In genomic region chr7:31696270-31696669, GRCh38 we compare ENCODE assay signal across 17 cellular contexts.
DNase-seq lines count a peak whose midpoint lies in the region; ATAC-seq lines count a peak whose summit lies in the region.
"Had no signal": no experiment of that assay in that cellular context is flagged by ENCODE, and none has a peak within 500 bp of the region (broad histone marks: within the 10 kb centered on the region; RNA-seq: fewer than 3 reads in every experiment).

No MANE protein-coding gene starts in this region.

- H3K4me3 Mint-ChIP-seq in T-helper 2 cell treated with Interferon-gamma antibody and Interleukin-4, amounts not matched to agents 5 μg/mL and 100 μg/mL, for 36 hours, result no peak overlapping the region
- H3K4me3 Mint-ChIP-seq: activated naive CD8-positive, alpha-beta T cell treated with anti-CD3 and anti-CD28 coated beads, Interleukin-2, amount 50 U/mL, for 24 hours had no signal

- H3K27ac Mint-ChIP-seq in T-helper 2 cell treated with Interferon-gamma antibody and Interleukin-4, amounts not matched to agents 5 μg/mL and 100 μg/mL, for 36 hours, result no peak overlapping the region
- H3K27ac Mint-ChIP-seq: activated naive CD8-positive, alpha-beta T cell treated with anti-CD3 and anti-CD28 coated beads, Interleukin-2, amount 50 U/mL, for 24 hours; activated T-helper 2 cell treated with anti-CD3 and anti-CD28 coated beads, Interferon-gamma antibody, Interleukin-2, Interleukin-4, amounts not matched to agents 10 μg/mL and 5 μg/mL and 100 μg/mL, durations not matched to agents 14 hours and 24 hours and 36 hours had no signal

- no peaks in the 10 kb centered on the region for H3K27me3 Mint-ChIP-seq in T-helper 2 cell treated with Interferon-gamma antibody and Interleukin-4, amounts not matched to agents 5 μg/mL and 100 μg/mL, for 36 hours (ENCODE audit: low read depth)
- H3K27me3 Mint-ChIP-seq: activated naive CD8-positive, alpha-beta T cell treated with anti-CD3 and anti-CD28 coated beads, Interleukin-2, amount 50 U/mL, for 24 hours had no signal

- ATAC-seq in GM18520 (IDR thresholded peaks at IDR 0.05; ENCODE audit: unreplicated experiment) (peak; percentile 24), HG03175 (IDR thresholded peaks at IDR 0.05; ENCODE audit: unreplicated experiment) (peak; percentile 34)
- ATAC-seq: activated naive CD8-positive, alpha-beta T cell treated with anti-CD3 and anti-CD28 coated beads, Interleukin-2, amount 50 U/mL, for 24 hours; left lobe of liver; mucosa of descending colon; sciatic nerve; stimulated activated naive CD8-positive, alpha-beta T cell treated with anti-CD3 and anti-CD28 coated beads, Interleukin-15, Interleukin-2, amounts not matched to agents 100 U/mL and 50 U/mL, for 24 hours had no signal

- no peaks in the 10 kb centered on the region for H3K36me3 Mint-ChIP-seq in T-helper 2 cell treated with Interferon-gamma antibody and Interleukin-4, amounts not matched to agents 5 μg/mL and 100 μg/mL, for 36 hours (ENCODE audit: low read depth)

- no peaks in the 10 kb centered on the region for H3K4me1 Mint-ChIP-seq in T-helper 2 cell treated with Interferon-gamma antibody and Interleukin-4, amounts not matched to agents 5 μg/mL and 100 μg/mL, for 36 hours (ENCODE audit: low read depth)
- H3K4me1 Mint-ChIP-seq: activated naive CD8-positive, alpha-beta T cell treated with anti-CD3 and anti-CD28 coated beads, Interleukin-2, amount 50 U/mL, for 24 hours had no signal

- no peaks in the 10 kb centered on the region for H3K9me3 Mint-ChIP-seq in T-helper 2 cell treated with Interferon-gamma antibody and Interleukin-4, amounts not matched to agents 5 μg/mL and 100 μg/mL, for 36 hours
- H3K9me3 Mint-ChIP-seq: activated naive CD8-positive, alpha-beta T cell treated with anti-CD3 and anti-CD28 coated beads, Interleukin-2, amount 50 U/mL, for 24 hours; activated T-helper 2 cell treated with anti-CD3 and anti-CD28 coated beads, Interferon-gamma antibody, Interleukin-2, Interleukin-4, amounts not matched to agents 10 μg/mL and 5 μg/mL and 100 μg/mL, durations not matched to agents 14 hours and 24 hours and 36 hours had no signal

- DNase-seq in SIG-M5 treated with dmso at 0.1 percent for 504 hours (lab: John Stamatoyannopoulos, UW; ENCODE audit: unreplicated experiment) (peak; percentile 75), putamen (ENCODE audit: low spot score) (peak; percentile 71), AML-193 (lab: John Stamatoyannopoulos, UW) (no peak), amygdala (lab: John Stamatoyannopoulos, UW) (no peak)
- no peak for DNase-seq in T-helper 2 cell treated with Interferon-gamma antibody and Interleukin-4, amounts not matched to agents 5 μg/mL and 100 μg/mL, for 36 hours (ENCODE audit: low spot score)
- DNase-seq: activated CD4-positive, CD25-positive, alpha-beta regulatory T cell treated with anti-CD3 and anti-CD28 coated beads, Interleukin-2, amount 50 U/mL, for 72 hours; activated naive CD8-positive, alpha-beta T cell treated with anti-CD3 and anti-CD28 coated beads, Interleukin-2, amount 50 U/mL, for 24 hours; GOT3; mucosa of descending colon; NCI-H2029 treated with DMSO at 0.1 percent for 48 hours; NCI-H510A; stimulated activated naive CD8-positive, alpha-beta T cell treated with anti-CD3 and anti-CD28 coated beads, Interleukin-15, Interleukin-2, amounts not matched to agents 100 U/mL and 50 U/mL, for 24 hours had no signal

Comparison
In these comparisons a context has a peak if more than half of its experiments do, and no peak if none do; other contexts are left out.
1. DNase-seq: peak in SIG-M5 treated with dmso at 0.1 percent for 504 hours (single experiment) and putamen (single experiment); none in AML-193 (0 of 2), T-helper 2 cell treated with Interferon-gamma antibody and Interleukin-4, amounts not matched to agents 5 μg/mL and 100 μg/mL, for 36 hours (single experiment) and amygdala (0 of 56).